Comparison of ENCODE assay signal across 10 cellular contexts in genomic region chr7:134886353-134887057, GRCh38.
DNase-seq lines count a peak whose midpoint lies in the region; ATAC-seq and TF ChIP-seq lines count a peak whose summit lies in the region.
"Had no signal": no experiment of that assay in that cellular context is flagged by ENCODE, and none has a peak within 500 bp of the region (broad histone marks: within the 10 kb centered on the region; RNA-seq: fewer than 3 reads in every experiment).

No MANE protein-coding gene starts in this region.

- H3K27ac ChIP-seq in esophagus muscularis mucosa (replicated peaks in 1 of 4) (peak overlapping the region; percentile 74 to 87 (median 82)), trophoblast cell (ENCODE audit: low read depth, low read length) (peak overlapping the region; percentile 48), OCI-LY7 (ENCODE audit: low read depth, low read length, poor library complexity, severe bottlenecking) (no peak overlapping the region)

- H2BK5ac ChIP-seq in trophoblast cell (ENCODE audit: low read depth, low read length, poor library complexity), result peak overlapping the region; percentile 43

- POLR2A ChIA-PET in OCI-LY7 (lab: Charles Lee), result interaction anchor here (0.6 kb wide), 1 partner anchor 51 kb away, joined by 7 read pairs; no protein-coding TSS in a partner anchor

- no peak overlapping the region for H3K9ac ChIP-seq in trophoblast cell (ENCODE audit: low read length)

- no peak overlapping the region for H3K4me3 Mint-ChIP-seq in Calu3 (ENCODE audit: low read depth, unreplicated experiment)

- H3K4me1 ChIP-seq in esophagus muscularis mucosa (peaks cover 52 to 98% (median 92%) of the 10 kb centered on the region in 4 donors), trophoblast cell (ENCODE audit: control insufficient read depth in 1 of 2, insufficient read depth in 2 of 2, low read length in 2 of 2) (peaks cover 13 to 20% of the 10 kb centered on the region in 2 experiments), OCI-LY7 (ENCODE audit: insufficient read depth, low read length, poor library complexity, severe bottlenecking) (no peaks in the 10 kb centered on the region)

- peaks cover 33% of the 10 kb centered on the region for H3K4me1 Mint-ChIP-seq in Calu3 (ENCODE audit: low read depth, unreplicated experiment)

- intact Hi-C loops in Calu3 (cut with micrococcal nuclease; ENCODE audit: unreplicated experiment), result loop anchor here (5.0 kb wide), 1 partner anchor 56 kb away; no protein-coding TSS in a partner anchor
- intact Hi-C loops in esophagus muscularis mucosa (cut with DNase I), result no loop called here
- intact Hi-C loops in OCI-LY7 (cut with micrococcal nuclease; ENCODE audit: unreplicated experiment), result no loop called here

- BruUV-seq in Calu3 (replicated peaks; lab: Mats Ljungman, UMichigan), result no TSS peak
- BruUV-seq in OCI-LY7 (replicated peaks; lab: Mats Ljungman, UMichigan), result no TSS peak

- no peak for TF ChIP-seq CTCF in Calu3 (IDR thresholded peaks at IDR 0.05; ENCODE audit: unreplicated experiment)
- TF ChIP-seq CTCF in esophagus muscularis mucosa (IDR thresholded peaks at IDR 0.05), result no peak
- no peak for TF ChIP-seq CTCF in OCI-LY7 (conservative IDR thresholded peaks at IDR 0.05; ENCODE audit: low read length)

- H3K36me3 ChIP-seq in esophagus muscularis mucosa (peaks cover 0 to 16% (median 5%) of the 10 kb centered on the region in 4 donors), trophoblast cell (ENCODE audit: control insufficient read depth in 1 of 2, insufficient read depth in 2 of 2, low read length in 2 of 2) (peaks cover 5 to 24% of the 10 kb centered on the region in 2 experiments), OCI-LY7 (ENCODE audit: insufficient read depth, low read length) (no peaks in the 10 kb centered on the region)

- H3K14ac ChIP-seq in trophoblast cell (ENCODE audit: low read length), result no peak overlapping the region

- H3K36me3 Mint-ChIP-seq in Calu3 (ENCODE audit: insufficient read depth, unreplicated experiment), result no peaks in the 10 kb centered on the region

- ATAC-seq in GM18517 (IDR thresholded peaks at IDR 0.05; ENCODE audit: unreplicated experiment), result no peak

- DNase-seq in Calu3, result no peak
- DNase-seq in NCI-H2227 treated with DMSO at 0.1 percent for 48 hours (lab: John Stamatoyannopoulos, UW), result peak; percentile 51
- DNase-seq in esophagus muscularis mucosa (ENCODE audit: extremely low spot score), result peak; percentile 90
- DNase-seq in trophoblast cell, result peak; percentile 76 to 93
- no peak for DNase-seq in OCI-LY7 (ENCODE audit: low spot score)
- no peak for DNase-seq in NCI-H524 treated with DMSO at 0.1 percent for 48 hours (lab: John Stamatoyannopoulos, UW)
- no peak for DNase-seq in NCI-H82 (lab: John Stamatoyannopoulos, UW)
- DNase-seq: KG1, midbrain had no signal

- H3K4me3 ChIP-seq in esophagus muscularis mucosa (peak overlapping the region in 2 of 4 donors; percentile 2 to 7), trophoblast cell (ENCODE audit: low read depth, low read length) (no peak overlapping the region), OCI-LY7 (ENCODE audit: low read depth, low read length, poor library complexity, severe bottlenecking) (no peak overlapping the region)

- no peaks in the 10 kb centered on the region for H3K27me3 Mint-ChIP-seq in Calu3 (ENCODE audit: unreplicated experiment)

- H3K79me2 ChIP-seq in trophoblast cell (ENCODE audit: control insufficient read depth, insufficient read depth, low read length, poor library complexity), result peaks cover 4% of the 10 kb centered on the region
- H3K79me2 ChIP-seq in OCI-LY7 (ENCODE audit: insufficient read depth, low read depth, low read length), result no peaks in the 10 kb centered on the region

- H4K8ac ChIP-seq in trophoblast cell (ENCODE audit: low read depth, low read length), result no peak overlapping the region

- no peak overlapping the region for H4K91ac ChIP-seq in trophoblast cell (ENCODE audit: low read depth, low read length)

- no peak overlapping the region for H3K18ac ChIP-seq in trophoblast cell (ENCODE audit: low read length)

- no peak overlapping the region for H4K12ac ChIP-seq in trophoblast cell (ENCODE audit: low read depth, low read length)

- H3K27ac Mint-ChIP-seq in Calu3 (ENCODE audit: unreplicated experiment), result peak overlapping the region; percentile 60

- H3K9me3 Mint-ChIP-seq in Calu3 (ENCODE audit: low read depth, unreplicated experiment), result no peaks in the 10 kb centered on the region

- CTCF ChIA-PET in Calu3 (lab: Charles Lee), result interaction anchor here (0.5 to 0.6 kb wide), 2 partner anchors 41 to 879 kb away, joined by 3 read pairs; no protein-coding TSS in a partner anchor
- CTCF ChIA-PET in OCI-LY7 (lab: Charles Lee; ENCODE audit: unreplicated experiment), result no interaction called here

- H4K20me1 ChIP-seq in OCI-LY7 (ENCODE audit: insufficient read depth, low read length), result no peaks in the 10 kb centered on the region

- 12% methylated on average over 8 of the region's 8 CpGs for WGBS in esophagus muscularis mucosa
- no CpG with 5 or more reads among the region's 8 CpGs for WGBS in trophoblast cell (ENCODE audit: extremely low coverage, insufficient coverage, insufficient read length)

- no peak overlapping the region for H3K4ac ChIP-seq in trophoblast cell (ENCODE audit: low read depth, low read length)

- H3K4me2 ChIP-seq in trophoblast cell (ENCODE audit: low read length), result no peak overlapping the region
- H3K4me2 ChIP-seq in OCI-LY7 (ENCODE audit: low read length), result no peak overlapping the region

- no peak for TF ChIP-seq EP300 in esophagus muscularis mucosa (IDR thresholded peaks at IDR 0.05)

- H2BK120ac ChIP-seq in trophoblast cell (ENCODE audit: insufficient read depth, low read length, poor library complexity), result no peak overlapping the region

- no peak overlapping the region for H2BK12ac ChIP-seq in trophoblast cell (ENCODE audit: low read length)

- no peak for TF ChIP-seq POLR2A in esophagus muscularis mucosa (IDR thresholded peaks at IDR 0.05; ENCODE audit: low read depth)

- H2AK5ac ChIP-seq in trophoblast cell (ENCODE audit: low read length), result no peak overlapping the region

- H2AFZ ChIP-seq in trophoblast cell (ENCODE audit: insufficient read depth, low read length, poor library complexity) (no peak overlapping the region), OCI-LY7 (ENCODE audit: low read length) (no peak overlapping the region)

- H3K27me3 ChIP-seq in esophagus muscularis mucosa, result no peaks in the 10 kb centered on the region
- no peaks in the 10 kb centered on the region for H3K27me3 ChIP-seq in trophoblast cell (ENCODE audit: insufficient read depth, low read length)

- H3K23ac ChIP-seq in trophoblast cell (ENCODE audit: low read length), result no peak overlapping the region

- H3K9me2 ChIP-seq in OCI-LY7 (ENCODE audit: insufficient read depth, low read length), result no peaks in the 10 kb centered on the region

- peaks cover 3% of the 10 kb centered on the region for H3K79me1 ChIP-seq in trophoblast cell (ENCODE audit: low read length)

- H3K9me3 ChIP-seq in esophagus muscularis mucosa, result no peaks in the 10 kb centered on the region
- H3K9me3 ChIP-seq in trophoblast cell (ENCODE audit: insufficient read depth, low read depth, low read length), result peaks cover 3% of the 10 kb centered on the region
- no peaks in the 10 kb centered on the region for H3K9me3 ChIP-seq in OCI-LY7 (ENCODE audit: low read length)

Comparison
In these comparisons a context has a peak if more than half of its experiments do, and no peak if none do; other contexts are left out.
1. DNase-seq: peak in NCI-H2227 treated with DMSO at 0.1 percent for 48 hours (single experiment), esophagus muscularis mucosa (single experiment) and trophoblast cell (2 of 2); none in Calu3 (single experiment), OCI-LY7 (single experiment), NCI-H524 treated with DMSO at 0.1 percent for 48 hours (single experiment) and NCI-H82 (single experiment).